20 cellular contexts compared by ENCODE assay signal in genomic region chr2:132588576-132588975, GRCh38.
DNase-seq lines count a peak whose midpoint lies in the region; ATAC-seq and TF ChIP-seq lines count a peak whose summit lies in the region.
"Had no signal": no experiment of that assay in that cellular context is flagged by ENCODE, and none has a peak within 500 bp of the region (broad histone marks: within the 10 kb centered on the region; RNA-seq: fewer than 3 reads in every experiment).

No MANE protein-coding gene starts in this region.

- no peaks in the 10 kb centered on the region for H3K4me1 Mint-ChIP-seq in activated CD8-positive, alpha-beta memory T cell treated with anti-CD3 and anti-CD28 coated beads, Interleukin-2, amount 10 ng/mL, durations not matched to agents 7 days and 5 days
- H3K4me1 Mint-ChIP-seq: CD4-positive, alpha-beta memory T cell had no signal

- no peaks in the 10 kb centered on the region for H4K20me1 ChIP-seq in hepatocyte (ENCODE audit: insufficient read depth, poor library complexity, severe bottlenecking)
- H4K20me1 ChIP-seq: BLaER1 had no signal

- H3K4me3 ChIP-seq in hepatocyte (no peak overlapping the region), transverse colon (no peak overlapping the region)
- H3K4me3 ChIP-seq: BLaER1, GM12878, GM23248, HAP-1 had no signal

- H3K9me3 ChIP-seq in hepatocyte (ENCODE audit: low read depth): no peaks in the 10 kb centered on the region
- H3K9me3 ChIP-seq in transverse colon: no peaks in the 10 kb centered on the region
- H3K9me3 ChIP-seq: BLaER1, HAP-1 had no signal

- no peaks in the 10 kb centered on the region for H3K9me2 ChIP-seq in hepatocyte (replicated peaks; ENCODE audit: insufficient read depth)

- no peaks in the 10 kb centered on the region for H3K36me3 Mint-ChIP-seq in activated CD8-positive, alpha-beta memory T cell treated with anti-CD3 and anti-CD28 coated beads, Interleukin-2, amount 10 ng/mL, durations not matched to agents 7 days and 5 days
- H3K36me3 Mint-ChIP-seq: CD4-positive, alpha-beta memory T cell had no signal

- no peaks in the 10 kb centered on the region for H3K27me3 ChIP-seq in hepatocyte
- H3K27me3 ChIP-seq in transverse colon: no peaks in the 10 kb centered on the region
- H3K27me3 ChIP-seq: BLaER1 had no signal

- H3K27ac Mint-ChIP-seq in activated CD8-positive, alpha-beta memory T cell treated with anti-CD3 and anti-CD28 coated beads, Interleukin-2, amount 10 ng/mL, durations not matched to agents 7 days and 5 days: no peak overlapping the region
- H3K27ac Mint-ChIP-seq: CD4-positive, alpha-beta memory T cell had no signal

- H3K4me2 ChIP-seq in hepatocyte: peak overlapping the region; percentile 19
- H3K4me2 ChIP-seq: BLaER1, KMS-11 had no signal

- in situ Hi-C loops in transverse colon (cut with MboI; ENCODE audit: low pct_ligation_motif_present in 1 of 4, low pct_unique_long_range_greater_than_20kb in 1 of 4, low sequenced_read_pairs in 3 of 4): no loop called here

- no peaks in the 10 kb centered on the region for H3K9me3 Mint-ChIP-seq in activated CD8-positive, alpha-beta memory T cell treated with anti-CD3 and anti-CD28 coated beads, Interleukin-2, amount 10 ng/mL, durations not matched to agents 7 days and 5 days (ENCODE audit: low read depth)

- H3K27ac ChIP-seq in hepatocyte (peak overlapping the region; percentile 81), transverse colon (peak overlapping the region in 1 of 4 donors; percentile 37)
- H3K27ac ChIP-seq: BLaER1, GM23248, KMS-11 had no signal

- no peak for ATAC-seq in activated CD8-positive, alpha-beta memory T cell treated with anti-CD3 and anti-CD28 coated beads, Interleukin-2, amount 10 ng/mL, durations not matched to agents 7 days and 5 days
- ATAC-seq: GM12878, Panc1 had no signal

- WGBS in hepatocyte (ENCODE audit: low lambda C conversion rate, missing lambda C conversion rate): 100% methylated on average over 1 of the region's 1 CpG
- 80 to 83% methylated on average over 1 of the region's 1 CpG for WGBS in transverse colon (ENCODE audit: low coverage in 1 of 2), 2 donors

- no peaks in the 10 kb centered on the region for H3K36me3 ChIP-seq in hepatocyte (replicated peaks; ENCODE audit: insufficient read depth, low read depth)
- H3K36me3 ChIP-seq in transverse colon: no peaks in the 10 kb centered on the region
- H3K36me3 ChIP-seq: BLaER1, HAP-1 had no signal

- H3K79me2 ChIP-seq in hepatocyte: peaks cover 19% of the 10 kb centered on the region

- no peaks in the 10 kb centered on the region for H3K27me3 Mint-ChIP-seq in activated CD8-positive, alpha-beta memory T cell treated with anti-CD3 and anti-CD28 coated beads, Interleukin-2, amount 10 ng/mL, durations not matched to agents 7 days and 5 days
- H3K27me3 Mint-ChIP-seq: CD4-positive, alpha-beta memory T cell had no signal

- TF ChIP-seq CTCF in hepatocyte (IDR thresholded peaks at IDR 0.05; ENCODE audit: poor library complexity): no peak
- TF ChIP-seq CTCF in transverse colon (IDR thresholded peaks at IDR 0.05): no peak

- H2AFZ ChIP-seq in hepatocyte: no peak overlapping the region
- H2AFZ ChIP-seq: GM23248 had no signal

- no peak for TF ChIP-seq EP300 in transverse colon (IDR thresholded peaks at IDR 0.05; ENCODE audit: low read depth)

- peak; percentile 50 for DNase-seq in OCI-M1 (lab: John Stamatoyannopoulos, UW)
- peak; percentile 65 for DNase-seq in hepatocyte (ENCODE audit: low spot score)
- peak; percentile 61 for DNase-seq in mucosa of gallbladder (ENCODE audit: low spot score)
- peak; percentile 21 for DNase-seq in transverse colon
- no peak for DNase-seq in activated CD8-positive, alpha-beta memory T cell treated with anti-CD3 and anti-CD28 coated beads, Interleukin-2, amount 10 ng/mL, durations not matched to agents 7 days and 5 days
- DNase-seq in NCI-H226: no peak
- DNase-seq in activated CD8-positive, alpha-beta memory T cell treated with anti-CD3 and anti-CD28 coated beads, Interleukin-2, amount 50 U/mL, for 4 hours: no peak
- DNase-seq: Calu3; CD4-positive, alpha-beta memory T cell; DMS53; EL; GM23248; NCI-H1436; NCI-H2029; NCI-H526 had no signal

- intact Hi-C loops in transverse colon (cut with DNase I; ENCODE audit: low total_unique reads): no loop called here

- H3K4me1 ChIP-seq in hepatocyte (ENCODE audit: insufficient read depth) (peaks cover 8% of the 10 kb centered on the region), transverse colon (peaks cover 0 to 8% (median 0%) of the 10 kb centered on the region in 4 donors)
- H3K4me1 ChIP-seq: BLaER1, HAP-1 had no signal

- CTCF ChIA-PET in activated CD8-positive, alpha-beta memory T cell treated with anti-CD3 and anti-CD28 coated beads, Interleukin-2, amount 10 ng/mL, durations not matched to agents 7 days and 5 days (lab: Charles Lee): no interaction called here

- no peak for TF ChIP-seq POLR2A in transverse colon (IDR thresholded peaks at IDR 0.05)

- H3K4me3 Mint-ChIP-seq in activated CD8-positive, alpha-beta memory T cell treated with anti-CD3 and anti-CD28 coated beads, Interleukin-2, amount 10 ng/mL, durations not matched to agents 7 days and 5 days: no peak overlapping the region
- H3K4me3 Mint-ChIP-seq: CD4-positive, alpha-beta memory T cell had no signal

Comparison
In these comparisons a context has a peak if more than half of its experiments do, and no peak if none do; other contexts are left out.
1. DNase-seq: peak in OCI-M1 (single experiment), hepatocyte (single experiment), mucosa of gallbladder (single experiment) and transverse colon (single experiment); none in activated CD8-positive, alpha-beta memory T cell treated with anti-CD3 and anti-CD28 coated beads, Interleukin-2, amount 10 ng/mL, durations not matched to agents 7 days and 5 days (single experiment), NCI-H226 (single experiment) and activated CD8-positive, alpha-beta memory T cell treated with anti-CD3 and anti-CD28 coated beads, Interleukin-2, amount 50 U/mL, for 4 hours (single experiment).